33 cellular contexts compared by ENCODE assay signal in the genomic region with DNA sequence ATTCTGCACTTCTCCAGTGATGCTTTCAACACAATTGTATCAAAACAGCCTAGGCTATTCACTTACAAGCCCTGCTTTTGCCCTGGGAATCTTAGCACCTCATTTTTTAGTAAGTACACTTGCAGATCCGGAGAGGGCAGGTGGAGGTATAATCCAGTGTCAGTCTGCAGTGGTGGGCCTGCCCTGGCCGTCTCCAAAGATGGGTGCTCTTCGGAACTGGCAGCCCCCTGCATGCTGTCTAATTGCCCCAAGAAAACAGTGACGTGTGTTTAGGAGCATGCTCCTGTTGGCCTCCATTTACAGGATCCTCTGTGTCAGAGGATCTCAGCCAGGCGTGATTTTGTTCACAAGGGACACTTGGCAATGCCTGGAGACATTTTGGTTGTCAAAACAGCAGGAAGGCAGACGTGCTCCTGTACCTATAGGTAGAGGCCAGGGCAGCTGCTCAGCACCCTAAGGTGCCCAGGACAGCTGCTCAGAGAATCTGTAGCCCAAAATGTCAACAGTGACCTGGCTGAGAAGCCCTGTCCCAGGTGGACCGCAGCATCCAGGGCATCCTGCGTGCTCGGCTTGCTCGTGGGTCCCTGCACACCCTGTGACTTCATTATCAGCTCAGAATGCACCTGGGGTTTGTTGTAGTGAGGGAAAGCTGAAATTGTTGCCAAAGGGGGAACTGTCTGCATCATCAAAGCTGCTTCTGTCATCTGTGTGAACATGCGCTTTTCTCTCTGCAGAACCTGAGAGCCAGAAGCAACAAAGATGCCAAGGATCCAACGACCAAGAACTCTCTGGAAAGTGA.
A peak's percentile ranks its signal among the peaks of the same experiment; 100 is the strongest.
DNase-seq lines count a peak whose midpoint lies in the region; ATAC-seq and FAIRE-seq lines count a peak whose summit lies in the region.
"Had no signal": no experiment of that assay in that cellular context is flagged by ENCODE, and none has a peak within 500 bp of the region (broad histone marks: within the 10 kb centered on the region; RNA-seq: fewer than 3 reads in every experiment).

No MANE protein-coding gene starts in this region.

- no peak for DNase-seq in activated naive CD4-positive, alpha-beta T cell treated with anti-CD3 and anti-CD28 coated beads for 36 hours
- no peak for DNase-seq in T-helper 17 cell
- DNase-seq in NCI-H2081 treated with DMSO at 0.1 percent for 48 hours (lab: John Stamatoyannopoulos, UW) = no peak
- DNase-seq in frontal cortex (ENCODE audit: low spot score in 2 of 2) = no peak
- no peak for DNase-seq in MG63
- DNase-seq: activated CD4-positive, alpha-beta T cell treated with anti-CD3 and anti-CD28 coated beads for 36 hours; activated CD8-positive, alpha-beta T cell treated with anti-CD3 and anti-CD28 coated beads, Interleukin-2, amount 10 ng/mL, durations not matched to agents 7 days and 5 days; activated effector memory CD4-positive, alpha-beta T cell treated with anti-CD3 and anti-CD28 coated beads, Interleukin-2, amount 50 U/mL, for 16 hours; activated naive CD8-positive, alpha-beta T cell treated with anti-CD3 and anti-CD28 coated beads, Interleukin-2, amount 50 U/mL, for 24 hours; activated T-cell treated with anti-CD3 and anti-CD28 coated beads for 4 hours; cerebellar nuclear complex; gastrocnemius medialis; HCEC 1CT; left colon; MV-4-11; NCI-H1436 treated with DMSO at 0.1 percent for 48 hours; NCI-H2107; NCI-H345; NCI-H69; pancreas; SIG-M5; stimulated activated naive CD4-positive, alpha-beta T cell; SW 1271; T-helper 9 cell; testis had no signal

- no peak overlapping the region for H3K27ac ChIP-seq in iPS-20b (ENCODE audit: low read length)
- H3K27ac ChIP-seq: A549, gastrocnemius medialis, pancreas, skin epidermis, testis had no signal

- CTCF ChIA-PET in activated naive CD4-positive, alpha-beta T cell treated with anti-CD3 and anti-CD28 coated beads for 36 hours (lab: Charles Lee) = interaction anchor here (1.0 kb wide), 1 partner anchor 11 kb away, joined by 3 read pairs; no protein-coding TSS in a partner anchor

- no peak for FAIRE-seq in frontal cortex (lab: Jason Lieb, UNC)
- FAIRE-seq: A549, pancreas, RCC 7860, urothelium cell line had no signal

- no peaks in the 10 kb centered on the region for H3K27me3 Mint-ChIP-seq in activated naive CD4-positive, alpha-beta T cell treated with anti-CD3 and anti-CD28 coated beads, Interleukin-2, amount 50 U/mL, for 24 hours
- H3K27me3 Mint-ChIP-seq in activated naive CD4-positive, alpha-beta T cell treated with anti-CD3 and anti-CD28 coated beads for 36 hours (ENCODE audit: low read depth) = no peaks in the 10 kb centered on the region
- H3K27me3 Mint-ChIP-seq in T-helper 17 cell = no peaks in the 10 kb centered on the region
- H3K27me3 Mint-ChIP-seq: activated CD4-positive, alpha-beta T cell treated with anti-CD3 and anti-CD28 coated beads for 36 hours; activated naive CD8-positive, alpha-beta T cell treated with anti-CD3 and anti-CD28 coated beads, Interleukin-2, amount 50 U/mL, for 24 hours had no signal

- H3K4me1 Mint-ChIP-seq in activated naive CD4-positive, alpha-beta T cell treated with anti-CD3 and anti-CD28 coated beads, Interleukin-2, amount 50 U/mL, for 24 hours = no peaks in the 10 kb centered on the region
- H3K4me1 Mint-ChIP-seq in activated naive CD4-positive, alpha-beta T cell treated with anti-CD3 and anti-CD28 coated beads for 36 hours (ENCODE audit: low read depth) = peaks cover 2% of the 10 kb centered on the region
- peaks cover 9% of the 10 kb centered on the region for H3K4me1 Mint-ChIP-seq in T-helper 17 cell
- H3K4me1 Mint-ChIP-seq: activated CD4-positive, alpha-beta T cell treated with anti-CD3 and anti-CD28 coated beads for 36 hours had no signal

- intact Hi-C loops in activated naive CD4-positive, alpha-beta T cell treated with anti-CD3 and anti-CD28 coated beads for 36 hours (cut with micrococcal nuclease) = no loop called here

- peaks cover 85% of the 10 kb centered on the region for H3K36me3 ChIP-seq in iPS-20b (ENCODE audit: insufficient read depth, low read depth, low read length)
- no peaks in the 10 kb centered on the region; the same call in none of the 2 replicates for H3K36me3 ChIP-seq in MG63

- no peak overlapping the region for H3K4me3 ChIP-seq in iPS-20b (ENCODE audit: low read length)
- H3K4me3 ChIP-seq in MG63 = no peak overlapping the region
- H3K4me3 ChIP-seq: A549, gastrocnemius medialis, pancreas, skin epidermis, testis had no signal

- no peak overlapping the region for H3K4me3 Mint-ChIP-seq in activated naive CD4-positive, alpha-beta T cell treated with anti-CD3 and anti-CD28 coated beads, Interleukin-2, amount 50 U/mL, for 24 hours
- no peak overlapping the region for H3K4me3 Mint-ChIP-seq in activated naive CD4-positive, alpha-beta T cell treated with anti-CD3 and anti-CD28 coated beads for 36 hours
- H3K4me3 Mint-ChIP-seq in T-helper 17 cell = no peak overlapping the region
- H3K4me3 Mint-ChIP-seq: activated CD4-positive, alpha-beta T cell treated with anti-CD3 and anti-CD28 coated beads for 36 hours; activated CD8-positive, alpha-beta T cell treated with anti-CD3 and anti-CD28 coated beads, Interleukin-2, amount 10 ng/mL, durations not matched to agents 7 days and 5 days; activated naive CD8-positive, alpha-beta T cell treated with anti-CD3 and anti-CD28 coated beads, Interleukin-2, amount 50 U/mL, for 24 hours had no signal

- H3K36me3 Mint-ChIP-seq in activated naive CD4-positive, alpha-beta T cell treated with anti-CD3 and anti-CD28 coated beads, Interleukin-2, amount 50 U/mL, for 24 hours = peaks cover 5% of the 10 kb centered on the region
- peaks cover 16% of the 10 kb centered on the region for H3K36me3 Mint-ChIP-seq in activated naive CD4-positive, alpha-beta T cell treated with anti-CD3 and anti-CD28 coated beads for 36 hours (ENCODE audit: low read depth)
- no peaks in the 10 kb centered on the region for H3K36me3 Mint-ChIP-seq in T-helper 17 cell (ENCODE audit: low read depth)

- ATAC-seq in T-helper 17 cell (no peak), HG03521 (IDR thresholded peaks at IDR 0.05; ENCODE audit: unreplicated experiment) (no peak)
- ATAC-seq: A549; activated CD4-positive, alpha-beta T cell treated with anti-CD3 and anti-CD28 coated beads for 36 hours; activated CD8-positive, alpha-beta T cell treated with anti-CD3 and anti-CD28 coated beads, Interleukin-2, amount 10 ng/mL, durations not matched to agents 7 days and 5 days; activated naive CD8-positive, alpha-beta T cell treated with anti-CD3 and anti-CD28 coated beads, Interleukin-2, amount 50 U/mL, for 24 hours; gastrocnemius medialis; left colon; pancreas had no signal

- H3K9ac ChIP-seq in iPS-20b (ENCODE audit: low read depth, low read length) = 0 out of 2 replicates have a peak overlapping the region, but pooled peaks have one; percentile 18

- H3K9me3 ChIP-seq in T-helper 17 cell (ENCODE audit: control insufficient read depth, low read length, poor library complexity, severe bottlenecking) = no peaks in the 10 kb centered on the region
- no peaks in the 10 kb centered on the region for H3K9me3 ChIP-seq in iPS-20b (ENCODE audit: insufficient read depth, low read depth, low read length)
- no peaks in the 10 kb centered on the region for H3K9me3 ChIP-seq in MG63
- H3K9me3 ChIP-seq: A549, gastrocnemius medialis, pancreas, testis had no signal

- H3K4me1 ChIP-seq in iPS-20b (ENCODE audit: insufficient read depth, low read length) = peaks cover 16% of the 10 kb centered on the region
- H3K4me1 ChIP-seq: A549, gastrocnemius medialis, pancreas had no signal

- H3K9me3 Mint-ChIP-seq in activated naive CD4-positive, alpha-beta T cell treated with anti-CD3 and anti-CD28 coated beads, Interleukin-2, amount 50 U/mL, for 24 hours = no peaks in the 10 kb centered on the region
- no peaks in the 10 kb centered on the region for H3K9me3 Mint-ChIP-seq in activated naive CD4-positive, alpha-beta T cell treated with anti-CD3 and anti-CD28 coated beads for 36 hours
- H3K9me3 Mint-ChIP-seq: activated naive CD8-positive, alpha-beta T cell treated with anti-CD3 and anti-CD28 coated beads, Interleukin-2, amount 50 U/mL, for 24 hours; memory B cell had no signal

- peak overlapping the region; percentile 55 for H3K27ac Mint-ChIP-seq in activated naive CD4-positive, alpha-beta T cell treated with anti-CD3 and anti-CD28 coated beads, Interleukin-2, amount 50 U/mL, for 24 hours
- no peak overlapping the region for H3K27ac Mint-ChIP-seq in activated naive CD4-positive, alpha-beta T cell treated with anti-CD3 and anti-CD28 coated beads for 36 hours
- peak overlapping the region; percentile 21 for H3K27ac Mint-ChIP-seq in T-helper 17 cell
- H3K27ac Mint-ChIP-seq: activated CD4-positive, alpha-beta T cell treated with anti-CD3 and anti-CD28 coated beads for 36 hours; activated CD8-positive, alpha-beta T cell treated with anti-CD3 and anti-CD28 coated beads, Interleukin-2, amount 10 ng/mL, durations not matched to agents 7 days and 5 days; activated naive CD8-positive, alpha-beta T cell treated with anti-CD3 and anti-CD28 coated beads, Interleukin-2, amount 50 U/mL, for 24 hours; memory B cell had no signal

- H3K27me3 ChIP-seq in iPS-20b (ENCODE audit: insufficient read depth, low read length) (no peaks in the 10 kb centered on the region), MG63 (no peaks in the 10 kb centered on the region)
- H3K27me3 ChIP-seq: gastrocnemius medialis, pancreas, testis had no signal
